18 cellular contexts compared by ENCODE assay signal in the genomic region with DNA sequence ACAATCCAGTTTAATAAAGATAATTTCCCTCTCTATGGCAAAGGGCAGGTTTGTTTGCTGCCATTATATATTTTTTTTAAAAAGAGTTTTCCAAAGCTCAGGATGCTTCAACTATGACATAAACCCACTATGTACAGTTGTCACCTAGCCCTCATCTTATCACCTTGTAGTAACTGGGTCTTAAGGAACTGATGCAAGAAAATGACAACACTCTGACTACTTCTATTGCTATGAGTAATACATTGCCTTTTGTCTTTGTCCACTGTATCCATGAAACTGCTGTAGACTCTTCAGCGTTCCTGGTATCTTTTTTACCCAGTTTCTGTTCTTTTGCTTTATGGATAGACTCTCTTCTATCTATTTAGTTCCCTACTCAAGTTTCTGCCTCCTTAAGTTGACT.
"Had no signal": no experiment of that assay in that cellular context is flagged by ENCODE, and none has a peak within 500 bp of the region (broad histone marks: within the 10 kb centered on the region; RNA-seq: fewer than 3 reads in every experiment).

No MANE protein-coding gene starts in this region.

- H3K9me3 ChIP-seq: breast epithelium, right lobe of liver, suprapubic skin, upper lobe of right lung had no signal

- DNase-seq: activated CD4-positive, alpha-beta memory T cell treated with anti-CD3 and anti-CD28 coated beads, Interleukin-2, amount 10 ng/mL, durations not matched to agents 7 days and 5 days; activated CD4-positive, alpha-beta T cell treated with anti-CD3 and anti-CD28 coated beads for 1 hour; activated gamma-delta T cell; activated naive CD8-positive, alpha-beta T cell treated with anti-CD3 and anti-CD28 coated beads for 36 hours; activated T-cell treated with anti-CD3 and anti-CD28 coated beads, Interleukin-2, amount 50 U/mL, for 48 hours; hypothalamus; left cardiac atrium; occipital lobe; right lobe of liver; stimulated activated CD4-positive, alpha-beta T cell treated with anti-CD3 and anti-CD28 coated beads, Interleukin-12 subunit alpha, Interleukin-12 subunit beta, amount 100 ng/mL, for 4 hours; stimulated activated CD4-positive, alpha-beta T cell treated with anti-CD3 and anti-CD28 coated beads, Interleukin-2, amount 100 ng/mL, for 48 hours; stimulated activated naive CD8-positive, alpha-beta T cell treated with anti-CD3 and anti-CD28 coated beads, Interleukin-15, Interleukin-2, amounts not matched to agents 100 U/mL and 50 U/mL, for 24 hours; T-helper 2 cell; upper lobe of right lung had no signal

- H3K27ac ChIP-seq: breast epithelium, right lobe of liver, suprapubic skin, upper lobe of right lung had no signal

- H3K4me1 ChIP-seq: breast epithelium, right lobe of liver, suprapubic skin, upper lobe of right lung had no signal

- H3K4me3 ChIP-seq: breast epithelium, lung, right lobe of liver, suprapubic skin, upper lobe of right lung had no signal

- H3K27me3 ChIP-seq: breast epithelium, right lobe of liver, suprapubic skin, upper lobe of right lung had no signal

- H3K36me3 ChIP-seq: breast epithelium, right lobe of liver, suprapubic skin, upper lobe of right lung had no signal

- ATAC-seq: left cardiac atrium; natural killer cell treated with Interleukin-12 subunit alpha and Interleukin-12 subunit beta and Interleukin-15 and Interleukin-18, amount 100 ng/mL, for 72 hours; right lobe of liver; stimulated activated naive CD8-positive, alpha-beta T cell treated with anti-CD3 and anti-CD28 coated beads, Interleukin-15, Interleukin-2, amounts not matched to agents 100 U/mL and 50 U/mL, for 24 hours; upper lobe of right lung had no signal
